12 cellular contexts compared by ENCODE assay signal in genomic region chr19:55289117-55289796, GRCh38. TPM values are rescaled to one million over a fixed set of nuclear protein-coding genes. Genes with fewer than 3 reads are reported as not detected.
A peak's percentile ranks its signal among the peaks of the same experiment; 100 is the strongest.
DNase-seq lines count a peak whose midpoint lies in the region; ATAC-seq and TF ChIP-seq lines count a peak whose summit lies in the region.
"Had no signal": no experiment of that assay in that cellular context is flagged by ENCODE, and none has a peak within 500 bp of the region (broad histone marks: within the 10 kb centered on the region; RNA-seq: fewer than 3 reads in every experiment).

No MANE protein-coding gene starts in this region.

- no peaks in the 10 kb centered on the region for H3K9me3 Mint-ChIP-seq in neural crest cell
- H3K9me3 Mint-ChIP-seq in CD4-positive, alpha-beta T cell = no peaks in the 10 kb centered on the region
- H3K9me3 Mint-ChIP-seq: activated CD4-positive, alpha-beta memory T cell treated with anti-CD3 and anti-CD28 coated beads for 36 hours had no signal

- H3K27me3 Mint-ChIP-seq in neural crest cell (ENCODE audit: low read depth) = no peaks in the 10 kb centered on the region
- H3K27me3 Mint-ChIP-seq in CD4-positive, alpha-beta T cell = no peaks in the 10 kb centered on the region
- H3K27me3 Mint-ChIP-seq: activated CD4-positive, alpha-beta memory T cell treated with anti-CD3 and anti-CD28 coated beads for 36 hours had no signal

- no peak for ATAC-seq in GM21390 (IDR thresholded peaks at IDR 0.05; ENCODE audit: unreplicated experiment)
- ATAC-seq in CD4-positive, alpha-beta T cell (ENCODE audit: poor library complexity) = no peak

- peak overlapping the region; percentile 9 for H3K27ac Mint-ChIP-seq in neural crest cell (ENCODE audit: unreplicated experiment)
- no peak overlapping the region for H3K27ac Mint-ChIP-seq in CD4-positive, alpha-beta T cell
- H3K27ac Mint-ChIP-seq: activated CD4-positive, alpha-beta memory T cell treated with anti-CD3 and anti-CD28 coated beads for 36 hours had no signal

- CTCF ChIA-PET in CD4-positive, alpha-beta T cell (lab: Charles Lee) = no interaction called here

- intact Hi-C loops in CD4-positive, alpha-beta T cell (cut with DNase I, micrococcal nuclease) = no loop called here

- DNase-seq in NCI-H2171 treated with DMSO at 0.1 percent for 48 hours (lab: John Stamatoyannopoulos, UW) (peak; percentile 11), NCI-H2171 (lab: John Stamatoyannopoulos, UW) (no peak), SK-MEL-5 (ENCODE audit: low read depth, low spot score) (peak; percentile 71), neural crest cell (ENCODE audit: low read depth, low spot score) (no peak)
- DNase-seq in CD4-positive, alpha-beta T cell = no peak
- DNase-seq: activated CD4-positive, alpha-beta memory T cell treated with anti-CD3 and anti-CD28 coated beads for 36 hours; KBM-7; NCI-H1417 treated with DMSO at 0.1 percent for 48 hours; NCI-H526 treated with DMSO at 0.1 percent for 48 hours; T1000 had no signal

- H3K9me3 ChIP-seq in CD4-positive, alpha-beta T cell (ENCODE audit: control insufficient read depth, low read length) = no peaks in the 10 kb centered on the region

- no peak overlapping the region for H3K27ac ChIP-seq in CD4-positive, alpha-beta T cell (ENCODE audit: low read depth, low read length)
- H3K27ac ChIP-seq: coronary artery had no signal

- POLR2A ChIA-PET in CD4-positive, alpha-beta T cell (lab: Charles Lee) = no interaction called here

- no peaks in the 10 kb centered on the region for H3K27me3 ChIP-seq in CD4-positive, alpha-beta T cell (ENCODE audit: control insufficient read depth, insufficient read depth, low read length)

- peaks cover 12% of the 10 kb centered on the region for H3K36me3 Mint-ChIP-seq in neural crest cell (ENCODE audit: low read depth)
- H3K36me3 Mint-ChIP-seq in CD4-positive, alpha-beta T cell (ENCODE audit: low read depth) = no peaks in the 10 kb centered on the region
- H3K36me3 Mint-ChIP-seq: activated CD4-positive, alpha-beta memory T cell treated with anti-CD3 and anti-CD28 coated beads for 36 hours had no signal

- in situ Hi-C loops in SK-MEL-5 (cut with HindIII; ENCODE audit: low pct_unique_long_range_greater_than_20kb, low sequenced_read_pairs) = no loop called here

- peaks cover 14% of the 10 kb centered on the region for H3K4me1 Mint-ChIP-seq in neural crest cell
- H3K4me1 Mint-ChIP-seq in CD4-positive, alpha-beta T cell (ENCODE audit: low read depth) = peaks cover 6% of the 10 kb centered on the region

- H3K4me3 Mint-ChIP-seq in neural crest cell = peak overlapping the region; percentile 77
- H3K4me3 Mint-ChIP-seq in CD4-positive, alpha-beta T cell = no peak overlapping the region
- H3K4me3 Mint-ChIP-seq: activated CD4-positive, alpha-beta memory T cell treated with anti-CD3 and anti-CD28 coated beads for 36 hours had no signal

- TF ChIP-seq CTCF in neural crest cell (conservative IDR thresholded peaks at IDR 0.05) = no peak
- no peak for TF ChIP-seq CTCF in CD4-positive, alpha-beta T cell (IDR thresholded peaks at IDR 0.05)

RNA-seq across cellular contexts. Expression of gene BRSK1, which starts 5.5 kb away (rescaled TPM):
- 3.3 and 3.5 TPM in 2 replicates for total RNA-seq in SK-MEL-5 (2014; rRNA removed; shearing (Covaris generic))
- 7.3 and 12.5 TPM in 2 replicates for polyA plus RNA-seq in SK-MEL-5 (2015; cell fraction: cytosol; rRNA removed)
- polyA plus RNA-seq in SK-MEL-5 (2015; cell fraction: nucleus; rRNA removed) = 17.6 and 28.3 TPM in 2 replicates
- total RNA-seq in neural crest cell = 50.0 and 50.7 TPM in 2 replicates
- 1 to 10 TPM; 2.6 to 2.7 TPM for total RNA-seq in CD4-positive, alpha-beta T cell

RNA-seq across cellular contexts. Expression of gene HSPBP1, which starts 9.3 kb away (rescaled TPM):
- total RNA-seq in SK-MEL-5 (2014; rRNA removed; shearing (Covaris generic)) = 33.7 and 39.7 TPM in 2 replicates
- polyA plus RNA-seq in SK-MEL-5 (2015; cell fraction: cytosol; rRNA removed) = 69.4 and 76.5 TPM in 2 replicates
- polyA plus RNA-seq in SK-MEL-5 (2015; cell fraction: nucleus; rRNA removed) = 12.1 and 21.1 TPM in 2 replicates
- total RNA-seq in neural crest cell = 53.8 and 54.7 TPM in 2 replicates
- 10 to 100 TPM; 14.3 to 15.1 TPM for total RNA-seq in CD4-positive, alpha-beta T cell

RNA-seq across cellular contexts. Expression of gene PPP6R1, which starts 30.4 kb away (rescaled TPM):
- 33.7 and 44.3 TPM in 2 replicates for total RNA-seq in SK-MEL-5 (2014; rRNA removed; shearing (Covaris generic))
- 108 and 119 TPM in 2 replicates for polyA plus RNA-seq in SK-MEL-5 (2015; cell fraction: cytosol; rRNA removed)
- polyA plus RNA-seq in SK-MEL-5 (2015; cell fraction: nucleus; rRNA removed) = 45.6 and 55.2 TPM in 2 replicates
- total RNA-seq in neural crest cell = 71.2 and 73.1 TPM in 2 replicates
- total RNA-seq in CD4-positive, alpha-beta T cell = 100 to 1,000 TPM; 172 to 182 TPM

RNA-seq across cellular contexts. Expression of gene TMEM150B, which starts 35.9 kb away (rescaled TPM):
- total RNA-seq in SK-MEL-5 (2014; rRNA removed; shearing (Covaris generic)) = not detected in 2 replicates
- polyA plus RNA-seq in SK-MEL-5 (2015; cell fraction: cytosol; rRNA removed) = not detected in 2 replicates
- not detected in 2 replicates for polyA plus RNA-seq in SK-MEL-5 (2015; cell fraction: nucleus; rRNA removed)
- total RNA-seq in neural crest cell = not detected in 2 replicates
- total RNA-seq in CD4-positive, alpha-beta T cell = not detected
- total RNA-seq: activated CD4-positive, alpha-beta memory T cell treated with anti-CD3 and anti-CD28 coated beads for 36 hours had no signal

RNA-seq across cellular contexts. Expression of gene KMT5C, which starts 50.4 kb away (rescaled TPM):
- 5.2 and 7.5 TPM in 2 replicates for total RNA-seq in SK-MEL-5 (2014; rRNA removed; shearing (Covaris generic))
- 9.0 and 11.5 TPM in 2 replicates for polyA plus RNA-seq in SK-MEL-5 (2015; cell fraction: cytosol; rRNA removed)
- 57.1 and 67.8 TPM in 2 replicates for polyA plus RNA-seq in SK-MEL-5 (2015; cell fraction: nucleus; rRNA removed)
- 32.9 and 35.2 TPM in 2 replicates for total RNA-seq in neural crest cell
- total RNA-seq in CD4-positive, alpha-beta T cell = 100 to 1,000 TPM; 113 to 115 TPM

Comparison
In these comparisons a context has a peak if more than half of its experiments do, and no peak if none do; other contexts are left out.
1. DNase-seq: peak in NCI-H2171 treated with DMSO at 0.1 percent for 48 hours (single experiment) and SK-MEL-5 (single experiment); none in NCI-H2171 (single experiment), neural crest cell (single experiment) and CD4-positive, alpha-beta T cell (0 of 10).
2. RNA of gene BRSK1, which starts 5.5 kb away (total RNA-seq): 50.0 to 50.7 TPM in neural crest cell; 3.3 to 3.5 TPM in SK-MEL-5 and 2.6 to 2.7 TPM in CD4-positive, alpha-beta T cell; every median in the first group is over 10 times any median in the second.